In the genomic region with DNA sequence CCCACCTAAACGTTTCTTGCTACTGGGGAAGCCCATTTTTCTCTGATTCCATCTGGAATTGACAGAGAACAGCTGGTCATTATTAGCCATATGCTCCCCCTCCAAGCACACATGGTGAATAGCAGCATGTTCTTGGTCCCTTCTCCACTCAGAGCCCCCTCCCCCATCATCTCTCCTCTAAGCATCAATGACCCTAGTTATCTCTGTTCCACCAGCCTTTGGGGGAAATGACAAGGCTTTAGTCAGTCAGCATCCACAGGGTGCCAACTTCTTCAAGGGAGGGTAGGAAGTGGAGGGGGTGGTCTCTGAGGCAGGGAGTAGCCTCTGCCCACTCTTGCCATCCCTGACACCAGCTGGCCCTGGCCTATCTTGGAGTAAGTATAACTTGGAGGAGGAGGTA, we compare ENCODE assay signal across 26 cellular contexts.
"Had no signal": no experiment of that assay in that cellular context is flagged by ENCODE, and none has a peak within 500 bp of the region (broad histone marks: within the 10 kb centered on the region; RNA-seq: fewer than 3 reads in every experiment).

No MANE protein-coding gene starts in this region.

- H3K4me1 Mint-ChIP-seq: activated T-helper 17 cell treated with anti-CD3 and anti-CD28 coated beads, Interleukin-2, amount 50 U/mL, for 72 hours had no signal

- H3K27ac ChIP-seq: heart left ventricle, neutrophil, ovary, right lobe of liver, testis had no signal

- H3K27ac Mint-ChIP-seq: activated CD4-positive, alpha-beta T cell treated with anti-CD3 and anti-CD28 coated beads, Interleukin-2, amount 10 ng/mL, durations not matched to agents 7 days and 5 days; activated CD8-positive, alpha-beta T cell treated with anti-CD3 and anti-CD28 coated beads for 36 hours; activated T-helper 17 cell treated with anti-CD3 and anti-CD28 coated beads, Interleukin-2, amount 50 U/mL, for 72 hours; effector memory CD8-positive, alpha-beta T cell; immature natural killer cell; mesothelial cell of epicardium; naive B cell; nephron progenitor cell; progenitor cell of endocrine pancreas; WTC11 had no signal

- ATAC-seq: activated CD8-positive, alpha-beta T cell treated with anti-CD3 and anti-CD28 coated beads for 36 hours; activated T-cell treated with anti-CD3 and anti-CD28 coated beads, Interleukin-2, amount 50 U/mL, for 4 hours; activated T-helper 17 cell treated with anti-CD3 and anti-CD28 coated beads, Interleukin-2, amount 50 U/mL, for 72 hours; effector memory CD8-positive, alpha-beta T cell; heart left ventricle; right lobe of liver; stimulated activated naive CD8-positive, alpha-beta T cell treated with anti-CD3 and anti-CD28 coated beads, Interleukin-15, Interleukin-2, amounts not matched to agents 100 U/mL and 50 U/mL, for 24 hours; WTC11 had no signal

- H3K9me3 ChIP-seq: heart left ventricle, neutrophil, ovary, right lobe of liver, testis had no signal

- H3K4me3 Mint-ChIP-seq: activated CD4-positive, alpha-beta T cell treated with anti-CD3 and anti-CD28 coated beads, Interleukin-2, amount 10 ng/mL, durations not matched to agents 7 days and 5 days; activated CD8-positive, alpha-beta T cell treated with anti-CD3 and anti-CD28 coated beads for 36 hours; activated T-cell treated with anti-CD3 and anti-CD28 coated beads, Interleukin-2, amount 50 U/mL, for 4 hours; activated T-helper 17 cell treated with anti-CD3 and anti-CD28 coated beads, Interleukin-2, amount 50 U/mL, for 72 hours; effector memory CD8-positive, alpha-beta T cell; immature natural killer cell; mesothelial cell of epicardium; naive B cell; WTC11 had no signal

- H3K9me3 Mint-ChIP-seq: activated CD4-positive, alpha-beta T cell treated with anti-CD3 and anti-CD28 coated beads, Interleukin-2, amount 10 ng/mL, durations not matched to agents 7 days and 5 days; activated CD8-positive, alpha-beta T cell treated with anti-CD3 and anti-CD28 coated beads for 36 hours; activated T-cell treated with anti-CD3 and anti-CD28 coated beads, Interleukin-2, amount 50 U/mL, for 4 hours; activated T-helper 17 cell treated with anti-CD3 and anti-CD28 coated beads, Interleukin-2, amount 50 U/mL, for 72 hours; effector memory CD8-positive, alpha-beta T cell; immature natural killer cell; mesothelial cell of epicardium; naive B cell; nephron progenitor cell; WTC11 had no signal

- DNase-seq: activated CD4-positive, alpha-beta T cell treated with anti-CD3 and anti-CD28 coated beads for 1 hour; activated CD4-positive, alpha-beta T cell treated with anti-CD3 and anti-CD28 coated beads, Interleukin-2, amount 10 ng/mL, durations not matched to agents 7 days and 5 days; activated CD8-positive, alpha-beta T cell treated with anti-CD3 and anti-CD28 coated beads for 36 hours; activated gamma-delta T cell treated with Interleukin-2 at 50 U/mL for 16 hours; activated naive CD4-positive, alpha-beta T cell treated with anti-CD3 and anti-CD28 coated beads, Interleukin-2, amount 50 U/mL, for 16 hours; activated T-cell treated with anti-CD3 and anti-CD28 coated beads, Interleukin-2, amount 50 U/mL, for 4 hours; amniotic stem cell; caudate nucleus; cortex of kidney; effector memory CD8-positive, alpha-beta T cell; heart left ventricle; hypothalamus; immature natural killer cell; naive B cell; ovary; right lobe of liver; stimulated activated CD4-positive, alpha-beta T cell treated with anti-CD3 and anti-CD28 coated beads, Interleukin-2, amount 100 ng/mL, for 48 hours; stimulated activated naive CD8-positive, alpha-beta T cell treated with anti-CD3 and anti-CD28 coated beads, Interleukin-15, Interleukin-2, amounts not matched to agents 100 U/mL and 50 U/mL, for 24 hours; testis; trophoblast cell had no signal

- H3K4me1 ChIP-seq: testis had no signal

- H3K36me3 Mint-ChIP-seq: immature natural killer cell, mesothelial cell of epicardium, naive B cell, WTC11 had no signal

- H3K27me3 ChIP-seq: ovary, testis had no signal
